Comparison of ENCODE assay signal across 8 cellular contexts in genomic region chr3:155079795-155080546, GRCh38. TPM values are rescaled to one million over a fixed set of nuclear protein-coding genes. Genes with fewer than 3 reads are reported as not detected.
DNase-seq lines count a peak whose midpoint lies in the region; ATAC-seq and TF ChIP-seq lines count a peak whose summit lies in the region.

Gene MME (plus strand): TSS chr3:155080319. CDS start chr3:155084168, 3,849 bp downstream.

- H3K27ac Mint-ChIP-seq in activated CD8-positive, alpha-beta T cell treated with anti-CD3 and anti-CD28 coated beads for 36 hours, result no peak within 1 kb of the TSS

- H3K4me1 ChIP-seq in heart left ventricle (peaks cover 0 to 21% (median 4%) of the 10 kb centered on the region in 12 donors), trophoblast cell (ENCODE audit: control insufficient read depth in 1 of 2, insufficient read depth in 2 of 2, low read length in 2 of 2) (peaks cover 2 to 5% of the 10 kb centered on the region in 2 experiments)

- TF ChIP-seq CTCF in AG09309 (IDR thresholded peaks at IDR 0.05; ENCODE audit: control insufficient read depth, insufficient read depth, low read depth, low read length, missing control alignments), result no peak
- TF ChIP-seq CTCF in activated CD8-positive, alpha-beta T cell treated with anti-CD3 and anti-CD28 coated beads for 36 hours (IDR thresholded peaks at IDR 0.05), result no peak
- TF ChIP-seq CTCF in heart left ventricle (IDR thresholded peaks at IDR 0.05), result no peak

- H3K4me2 ChIP-seq in trophoblast cell (ENCODE audit: low read length), result peak within 1 kb of the TSS; percentile 86

- peaks cover 2% of the 10 kb centered on the region for H3K79me2 ChIP-seq in trophoblast cell (ENCODE audit: control insufficient read depth, insufficient read depth, low read length, poor library complexity)

- peaks cover 5% of the 10 kb centered on the region for H3K9me3 Mint-ChIP-seq in activated CD8-positive, alpha-beta T cell treated with anti-CD3 and anti-CD28 coated beads for 36 hours

- POLR2A ChIA-PET in activated CD8-positive, alpha-beta T cell treated with anti-CD3 and anti-CD28 coated beads for 36 hours (lab: Charles Lee), result no interaction called here

- peak within 1 kb of the TSS; percentile 63 for H3K4me3 ChIP-seq in AG09309 (ENCODE audit: control insufficient read depth, low read depth, low read length)
- peak within 1 kb of the TSS; percentile 33 to 75 (median 60) for H3K4me3 ChIP-seq in heart left ventricle
- peak within 1 kb of the TSS; percentile 76 for H3K4me3 ChIP-seq in trophoblast cell (ENCODE audit: low read depth, low read length)

- H4K91ac ChIP-seq in trophoblast cell (ENCODE audit: low read depth, low read length), result peak within 1 kb of the TSS; percentile 77

- 1 to 2% (median 1%) methylated on average over 27 to 50 of the region's 50 CpGs for WGBS in heart left ventricle, 4 donors
- WGBS in trophoblast cell (ENCODE audit: extremely low coverage, insufficient coverage, insufficient read length), result no CpG with 5 or more reads among the region's 50 CpGs

- peak within 1 kb of the TSS in 4 of 12 donors; percentile 8 to 61 (median 28) for H3K27ac ChIP-seq in heart left ventricle
- H3K27ac ChIP-seq in trophoblast cell (ENCODE audit: low read depth, low read length), result no peak within 1 kb of the TSS

- peak within 1 kb of the TSS; percentile 35 for H2BK120ac ChIP-seq in trophoblast cell (ENCODE audit: insufficient read depth, low read length, poor library complexity)

- peak; percentile 20 for ATAC-seq in activated CD8-positive, alpha-beta T cell treated with anti-CD3 and anti-CD28 coated beads for 36 hours
- peak; percentile 58 to 92 (median 82) for ATAC-seq in heart left ventricle
- ATAC-seq in HG02938 (IDR thresholded peaks at IDR 0.05; ENCODE audit: unreplicated experiment), result no peak

- H3K79me1 ChIP-seq in trophoblast cell (ENCODE audit: low read length), result peaks cover 7% of the 10 kb centered on the region

- H4K12ac ChIP-seq in trophoblast cell (ENCODE audit: low read depth, low read length), result peak within 1 kb of the TSS; percentile 77

- peaks cover 0 to 44% (median 17%) of the 10 kb centered on the region in 9 donors for H3K27me3 ChIP-seq in heart left ventricle
- H3K27me3 ChIP-seq in trophoblast cell (ENCODE audit: insufficient read depth, low read length), result no peaks in the 10 kb centered on the region

- peak within 1 kb of the TSS; percentile 17 for H3K9ac ChIP-seq in trophoblast cell (ENCODE audit: low read length)

- peak within 1 kb of the TSS; percentile 86 for H2AFZ ChIP-seq in trophoblast cell (ENCODE audit: insufficient read depth, low read length, poor library complexity)

- peak within 1 kb of the TSS; percentile 54 for H3K4me3 Mint-ChIP-seq in activated CD8-positive, alpha-beta T cell treated with anti-CD3 and anti-CD28 coated beads for 36 hours

- no peaks in the 10 kb centered on the region for H3K36me3 Mint-ChIP-seq in activated CD8-positive, alpha-beta T cell treated with anti-CD3 and anti-CD28 coated beads for 36 hours (ENCODE audit: low read depth)

- no peak within 1 kb of the TSS for H3K4ac ChIP-seq in trophoblast cell (ENCODE audit: low read depth, low read length)

- H4K8ac ChIP-seq in trophoblast cell (ENCODE audit: low read depth, low read length), result peak within 1 kb of the TSS; percentile 37

- H2AK5ac ChIP-seq in trophoblast cell (ENCODE audit: low read length), result no peak within 1 kb of the TSS

- peak within 1 kb of the TSS; percentile 18 for H2BK12ac ChIP-seq in trophoblast cell (ENCODE audit: low read length)

- peak; percentile 45 for DNase-seq in AG09309 (ENCODE audit: low read depth)
- peak; percentile 33 for DNase-seq in HPDE6-E6E7 (ENCODE audit: extremely low spot score)
- DNase-seq in activated CD8-positive, alpha-beta T cell treated with anti-CD3 and anti-CD28 coated beads for 36 hours, result no peak
- DNase-seq in heart left ventricle, result peak; percentile 14 to 67 (median 32)
- peak; percentile 35 to 68 for DNase-seq in trophoblast cell
- no peak for DNase-seq in medulla oblongata (ENCODE audit: extremely low spot score)
- DNase-seq in NCI-H1092 (lab: John Stamatoyannopoulos, UW), result no peak

- no peak for TF ChIP-seq POLR2A in heart left ventricle (IDR thresholded peaks at IDR 0.05)

- H3K18ac ChIP-seq in trophoblast cell (ENCODE audit: low read length), result peak within 1 kb of the TSS; percentile 8

- H3K9me3 ChIP-seq in heart left ventricle (peaks cover 0 to 13% (median 7%) of the 10 kb centered on the region in 12 donors), trophoblast cell (ENCODE audit: insufficient read depth, low read depth, low read length) (no peaks in the 10 kb centered on the region)

- H3K14ac ChIP-seq in trophoblast cell (ENCODE audit: low read length), result no peak within 1 kb of the TSS

- H2BK5ac ChIP-seq in trophoblast cell (ENCODE audit: low read depth, low read length, poor library complexity), result no peak within 1 kb of the TSS

- peaks cover 11% of the 10 kb centered on the region for H3K4me1 Mint-ChIP-seq in activated CD8-positive, alpha-beta T cell treated with anti-CD3 and anti-CD28 coated beads for 36 hours (ENCODE audit: low read depth)

- no peak within 1 kb of the TSS for H3K23ac ChIP-seq in trophoblast cell (ENCODE audit: low read length)

- CTCF ChIA-PET in activated CD8-positive, alpha-beta T cell treated with anti-CD3 and anti-CD28 coated beads for 36 hours (lab: Charles Lee), result interaction anchor here (2.2 kb wide), 1 partner anchor 15 kb away, joined by 6 read pairs; no protein-coding TSS in a partner anchor

- intact Hi-C loops in activated CD8-positive, alpha-beta T cell treated with anti-CD3 and anti-CD28 coated beads for 36 hours (cut with micrococcal nuclease), result no loop called here
- intact Hi-C loops in heart left ventricle (cut with DNase I), result no loop called here

- H3K27me3 Mint-ChIP-seq in activated CD8-positive, alpha-beta T cell treated with anti-CD3 and anti-CD28 coated beads for 36 hours, result peaks cover 40% of the 10 kb centered on the region

- H3K36me3 ChIP-seq in heart left ventricle (peaks cover 0 to 3% (median 0%) of the 10 kb centered on the region in 9 donors), trophoblast cell (ENCODE audit: control insufficient read depth in 1 of 2, insufficient read depth in 2 of 2, low read length in 2 of 2) (no peaks in the 10 kb centered on the region)

RNA-seq across cellular contexts. Expression of gene MME, which starts in this region (rescaled TPM):
- not detected for total RNA-seq in activated CD8-positive, alpha-beta T cell treated with anti-CD3 and anti-CD28 coated beads for 36 hours
- 10 to 100 TPM in 1 of 9 donors, 1 to 10 TPM in 7, under 1 TPM in 1; 0.88 to 18.5 (median 5.3) TPM for total RNA-seq in heart left ventricle
- 1 to 10 TPM in 1 of 2 donors, under 1 TPM in 1; 0.84 to 9.6 TPM for polyA plus RNA-seq in heart left ventricle
- 50.0 and 50.8 TPM in 2 replicates for polyA plus RNA-seq in trophoblast cell (2013)

Comparison
In these comparisons a context has a peak if more than half of its experiments do, and no peak if none do; other contexts are left out.
1. Peak in ATAC-seq in activated CD8-positive, alpha-beta T cell treated with anti-CD3 and anti-CD28 coated beads for 36 hours; RNA of the gene not detected or under 1 TPM.
2. DNase-seq: peak in AG09309 (single experiment), HPDE6-E6E7 (single experiment), heart left ventricle (5 of 5) and trophoblast cell (2 of 2); none in activated CD8-positive, alpha-beta T cell treated with anti-CD3 and anti-CD28 coated beads for 36 hours (single experiment), medulla oblongata (single experiment) and NCI-H1092 (single experiment).
3. Peak in every context shown above with its lines, with median percentiles within 50 percentile points of each other: H3K4me3 ChIP-seq.